16 cellular contexts compared by ENCODE assay signal in genomic region chr1:1827089-1827433, GRCh38. TPM values are rescaled to one million over a fixed set of nuclear protein-coding genes. Genes with fewer than 3 reads are reported as not detected.
DNase-seq lines count a peak whose midpoint lies in the region; ATAC-seq and TF ChIP-seq lines count a peak whose summit lies in the region.
"Had no signal": no experiment of that assay in that cellular context is flagged by ENCODE, and none has a peak within 500 bp of the region (broad histone marks: within the 10 kb centered on the region; RNA-seq: fewer than 3 reads in every experiment).

No MANE protein-coding gene starts in this region.

- H4K20me1 ChIP-seq in osteoblast (ENCODE audit: insufficient read depth, low read length) = peaks cover 40% of the 10 kb centered on the region

- no peaks in the 10 kb centered on the region for H3K9me3 ChIP-seq in HUES64 (ENCODE audit: insufficient read depth, low read depth, low read length)
- H3K9me3 ChIP-seq in osteoblast (ENCODE audit: low read depth, low read length) = no peaks in the 10 kb centered on the region
- H3K9me3 ChIP-seq: upper lobe of left lung had no signal

- no peak for TF ChIP-seq CTCF in osteoblast (IDR thresholded peaks at IDR 0.05; ENCODE audit: extremely low read depth, low read depth, low read length)
- TF ChIP-seq CTCF in type B pancreatic cell (conservative IDR thresholded peaks at IDR 0.05) = no peak

- H3K27me3 ChIP-seq in HUES64 (ENCODE audit: insufficient read depth, low read length) (no peaks in the 10 kb centered on the region), osteoblast (ENCODE audit: insufficient read depth, low read length) (no peaks in the 10 kb centered on the region)
- H3K27me3 ChIP-seq: upper lobe of left lung had no signal

- no peak overlapping the region for H3K4me3 Mint-ChIP-seq in effector memory CD8-positive, alpha-beta T cell
- no peak overlapping the region for H3K4me3 Mint-ChIP-seq in type B pancreatic cell
- H3K4me3 Mint-ChIP-seq: T-helper 1 cell treated with Interleukin-12 subunit alpha and Interleukin-12 subunit beta and Interleukin-4 antibody, amounts not matched to agents 30 μg/mL and 1 μg/mL, for 36 hours had no signal

- no peak overlapping the region for H3K9ac ChIP-seq in HUES64 (ENCODE audit: low read depth, low read length)

- peaks cover 71% of the 10 kb centered on the region for H3K36me3 Mint-ChIP-seq in effector memory CD8-positive, alpha-beta T cell (ENCODE audit: insufficient read depth)
- H3K36me3 Mint-ChIP-seq in type B pancreatic cell = peaks cover 20% of the 10 kb centered on the region

- H2AFZ ChIP-seq in osteoblast (ENCODE audit: low read length) = no peak overlapping the region

- H3K4me1 Mint-ChIP-seq in effector memory CD8-positive, alpha-beta T cell (ENCODE audit: low read depth in 2 of 2) = peaks cover 20 to 30% of the 10 kb centered on the region in 2 donors
- H3K4me1 Mint-ChIP-seq in type B pancreatic cell (ENCODE audit: unreplicated experiment) = peaks cover 15% of the 10 kb centered on the region

- H3K79me2 ChIP-seq in osteoblast (ENCODE audit: insufficient read depth, low read length) = peaks cover 95% of the 10 kb centered on the region

- H3K9me3 Mint-ChIP-seq in effector memory CD8-positive, alpha-beta T cell = no peaks in the 10 kb centered on the region
- H3K9me3 Mint-ChIP-seq in type B pancreatic cell = no peaks in the 10 kb centered on the region
- H3K9me3 Mint-ChIP-seq: T-helper 1 cell treated with Interleukin-12 subunit alpha and Interleukin-12 subunit beta and Interleukin-4 antibody, amounts not matched to agents 30 μg/mL and 1 μg/mL, for 36 hours had no signal

- H3K4me1 ChIP-seq in HUES64 (ENCODE audit: insufficient read depth, low read length) = peaks cover 14% of the 10 kb centered on the region
- H3K4me1 ChIP-seq in osteoblast (ENCODE audit: insufficient read depth, low read length) = peaks cover 12% of the 10 kb centered on the region

- WGBS in HUES64 = 82% methylated on average over 9 of the region's 9 CpGs

- peak overlapping the region; percentile 46 to 92 for H3K27ac Mint-ChIP-seq in effector memory CD8-positive, alpha-beta T cell
- no peak overlapping the region for H3K27ac Mint-ChIP-seq in type B pancreatic cell

- H3K4me2 ChIP-seq in osteoblast (ENCODE audit: insufficient read depth, low read length) = peak overlapping the region; percentile 5

- no peaks in the 10 kb centered on the region for H3K27me3 Mint-ChIP-seq in effector memory CD8-positive, alpha-beta T cell
- no peaks in the 10 kb centered on the region for H3K27me3 Mint-ChIP-seq in type B pancreatic cell

- DNase-seq in NCI-H524 (lab: John Stamatoyannopoulos, UW) (peak; percentile 11 to 37), NCI-H524 treated with DMSO at 0.1 percent for 48 hours (lab: John Stamatoyannopoulos, UW) (no peak), osteoblast (ENCODE audit: insufficient read length, low spot score, missing footprints) (no peak), type B pancreatic cell (ENCODE audit: extremely low spot score, unreplicated experiment) (no peak), iPS-NIHi7 (ENCODE audit: extremely low spot score) (no peak), OCI-M2 (lab: John Stamatoyannopoulos, UW; ENCODE audit: unreplicated experiment) (no peak)
- DNase-seq in effector memory CD8-positive, alpha-beta T cell = no peak
- DNase-seq: 8988T; activated CD4-positive, alpha-beta T cell treated with anti-CD3 and anti-CD28 coated beads, Interleukin-2, amount 50 U/mL, for 1 hour; activated gamma-delta T cell; hippocampal formation; stimulated activated CD4-positive, alpha-beta T cell treated with anti-CD3 and anti-CD28 coated beads, Interleukin-15, amount 100 ng/mL, for 24 hours; upper lobe of left lung had no signal

- no peak for ATAC-seq in effector memory CD8-positive, alpha-beta T cell (replicated peaks)

- H3K36me3 ChIP-seq in HUES64 (ENCODE audit: insufficient read depth, low read length) = peaks cover 73% of the 10 kb centered on the region
- H3K36me3 ChIP-seq in osteoblast (ENCODE audit: insufficient read depth, low read length) = peaks cover 32% of the 10 kb centered on the region

- H3K4me3 ChIP-seq in HUES64 (ENCODE audit: low read length) = no peak overlapping the region
- H3K4me3 ChIP-seq in osteoblast (ENCODE audit: insufficient read depth, low read length) = no peak overlapping the region
- H3K4me3 ChIP-seq: lung, upper lobe of left lung had no signal

- H3K27ac ChIP-seq in HUES64 (ENCODE audit: low read depth, low read length) (peak overlapping the region; percentile 59), osteoblast (ENCODE audit: low read depth, low read length) (peak overlapping the region; percentile 38)
- H3K27ac ChIP-seq: upper lobe of left lung had no signal

RNA-seq across cellular contexts. Expression of gene NADK, which starts 48.8 kb away (rescaled TPM):
- 39.5 TPM for polyA plus RNA-seq in HUES64 (2013, experiment 1 of 2)
- polyA plus RNA-seq in HUES64 (2013, experiment 2 of 2) = 35.2 TPM
- total RNA-seq in osteoblast (43.9 and 45.6 TPM in 2 replicates), type B pancreatic cell (ENCODE audit: low replicate concordance) (78.4 and 89.2 TPM in 2 replicates)

Comparison
In these comparisons a context has a peak if more than half of its experiments do, and no peak if none do; other contexts are left out.
1. DNase-seq: peak in NCI-H524 (2 of 2); none in NCI-H524 treated with DMSO at 0.1 percent for 48 hours (single experiment), effector memory CD8-positive, alpha-beta T cell (0 of 3), osteoblast (single experiment), type B pancreatic cell (single experiment), iPS-NIHi7 (single experiment) and OCI-M2 (single experiment).